In genomic region chr12:22935501-22935900, GRCh38 we compare ENCODE assay signal across 15 cellular contexts.
A peak's percentile ranks its signal among the peaks of the same experiment; 100 is the strongest.
DNase-seq lines count a peak whose midpoint lies in the region; ATAC-seq and TF ChIP-seq lines count a peak whose summit lies in the region.
"Had no signal": no experiment of that assay in that cellular context is flagged by ENCODE, and none has a peak within 500 bp of the region (broad histone marks: within the 10 kb centered on the region; RNA-seq: fewer than 3 reads in every experiment).

No MANE protein-coding gene starts in this region.

- H3K18ac ChIP-seq in mesendoderm (ENCODE audit: low read length), result no peak overlapping the region

- peak; percentile 12 for DNase-seq in Ammon's horn (ENCODE audit: low spot score)
- peak; percentile 25 for DNase-seq in MV-4-11 (lab: John Stamatoyannopoulos, UW)
- peak; percentile 5 for DNase-seq in brain pericyte (ENCODE audit: low read depth, low spot score)
- no peak for DNase-seq in mesendoderm
- DNase-seq in progenitor cell of endocrine pancreas (ENCODE audit: low spot score, unreplicated experiment), result no peak
- no peak for DNase-seq in activated T-cell treated with anti-CD3 and anti-CD28 coated beads, Interleukin-2, amount 50 U/mL, for 48 hours
- DNase-seq: activated gamma-delta T cell treated with Interleukin-2 at 50 U/mL for 16 hours, AML-193, Kasumi-1, left colon, NCI-H1930, NCI-H526 treated with DMSO at 0.1 percent for 48 hours, stomach had no signal

- WGBS in mesendoderm (ENCODE audit: extremely low coverage, insufficient coverage, low lambda C conversion rate), result no CpG with 5 or more reads among the region's 7 CpGs

- TF ChIP-seq CTCF in progenitor cell of endocrine pancreas (IDR thresholded peaks at IDR 0.05; ENCODE audit: unreplicated experiment), result no peak

- no peak overlapping the region for H3K4me2 ChIP-seq in mesendoderm (ENCODE audit: low read length)

- H3K27me3 Mint-ChIP-seq in progenitor cell of endocrine pancreas, result no peaks in the 10 kb centered on the region

- no peak overlapping the region for H3K4me3 Mint-ChIP-seq in progenitor cell of endocrine pancreas (ENCODE audit: low read depth)

- no peak overlapping the region for H3K23ac ChIP-seq in mesendoderm (ENCODE audit: low read length)

- no peak for ATAC-seq in HG03108 (IDR thresholded peaks at IDR 0.05; ENCODE audit: unreplicated experiment)
- ATAC-seq in GM18909 (IDR thresholded peaks at IDR 0.05; ENCODE audit: poor library complexity, unreplicated experiment), result no peak
- ATAC-seq: left colon had no signal

- H3K27ac Mint-ChIP-seq in progenitor cell of endocrine pancreas, result no peak overlapping the region

- peaks cover 2% of the 10 kb centered on the region for H3K4me1 Mint-ChIP-seq in progenitor cell of endocrine pancreas (ENCODE audit: low read depth)

- no peaks in the 10 kb centered on the region for H3K36me3 ChIP-seq in mesendoderm (ENCODE audit: control insufficient read depth, insufficient read depth, low read length)
- H3K36me3 ChIP-seq: stomach had no signal

- peak overlapping the region; percentile 98 for H2BK15ac ChIP-seq in mesendoderm (replicated peaks; ENCODE audit: low read depth)

- H2BK5ac ChIP-seq in mesendoderm (ENCODE audit: low read length), result peak overlapping the region; percentile 27

- H3K27me3 ChIP-seq in mesendoderm (ENCODE audit: insufficient read depth, low read length, poor library complexity), result no peaks in the 10 kb centered on the region
- H3K27me3 ChIP-seq: stomach had no signal

- no peak overlapping the region for H4K5ac ChIP-seq in mesendoderm (ENCODE audit: low read length)

- H3K4ac ChIP-seq in mesendoderm (ENCODE audit: low read depth, low read length), result no peak overlapping the region

- H2AK5ac ChIP-seq in mesendoderm (ENCODE audit: low read length), result peak overlapping the region; percentile 18

- H3K27ac ChIP-seq in mesendoderm (ENCODE audit: low read depth, low read length), result no peak overlapping the region
- H3K27ac ChIP-seq: stomach had no signal

- H3K4me3 ChIP-seq in mesendoderm (ENCODE audit: low read length), result no peak overlapping the region
- H3K4me3 ChIP-seq: stomach had no signal

- no peak overlapping the region for H3K56ac ChIP-seq in mesendoderm (ENCODE audit: low read length)

- H3K79me2 ChIP-seq in mesendoderm (ENCODE audit: control insufficient read depth, insufficient read depth, low read length), result no peaks in the 10 kb centered on the region

- no peaks in the 10 kb centered on the region for H3K4me1 ChIP-seq in mesendoderm (ENCODE audit: control insufficient read depth, low read depth, low read length)
- H3K4me1 ChIP-seq: stomach had no signal

- H3K79me1 ChIP-seq in mesendoderm (ENCODE audit: low read length), result no peaks in the 10 kb centered on the region

- H3K9ac ChIP-seq in mesendoderm (ENCODE audit: low read length), result no peak overlapping the region

- no peaks in the 10 kb centered on the region for H3K36me3 Mint-ChIP-seq in progenitor cell of endocrine pancreas (ENCODE audit: insufficient read depth)

- H3K9me3 Mint-ChIP-seq in progenitor cell of endocrine pancreas (ENCODE audit: low read depth), result peaks cover 7% of the 10 kb centered on the region

- no peak overlapping the region for H4K8ac ChIP-seq in mesendoderm (ENCODE audit: low read depth, low read length)

- no peak overlapping the region for H2BK120ac ChIP-seq in mesendoderm (ENCODE audit: low read depth, low read length)

Comparison
In these comparisons a context has a peak if more than half of its experiments do, and no peak if none do; other contexts are left out.
1. DNase-seq: peak in Ammon's horn (single experiment), MV-4-11 (single experiment) and brain pericyte (single experiment); none in mesendoderm (single experiment), progenitor cell of endocrine pancreas (single experiment) and activated T-cell treated with anti-CD3 and anti-CD28 coated beads, Interleukin-2, amount 50 U/mL, for 48 hours (0 of 2).